In the genomic region with DNA sequence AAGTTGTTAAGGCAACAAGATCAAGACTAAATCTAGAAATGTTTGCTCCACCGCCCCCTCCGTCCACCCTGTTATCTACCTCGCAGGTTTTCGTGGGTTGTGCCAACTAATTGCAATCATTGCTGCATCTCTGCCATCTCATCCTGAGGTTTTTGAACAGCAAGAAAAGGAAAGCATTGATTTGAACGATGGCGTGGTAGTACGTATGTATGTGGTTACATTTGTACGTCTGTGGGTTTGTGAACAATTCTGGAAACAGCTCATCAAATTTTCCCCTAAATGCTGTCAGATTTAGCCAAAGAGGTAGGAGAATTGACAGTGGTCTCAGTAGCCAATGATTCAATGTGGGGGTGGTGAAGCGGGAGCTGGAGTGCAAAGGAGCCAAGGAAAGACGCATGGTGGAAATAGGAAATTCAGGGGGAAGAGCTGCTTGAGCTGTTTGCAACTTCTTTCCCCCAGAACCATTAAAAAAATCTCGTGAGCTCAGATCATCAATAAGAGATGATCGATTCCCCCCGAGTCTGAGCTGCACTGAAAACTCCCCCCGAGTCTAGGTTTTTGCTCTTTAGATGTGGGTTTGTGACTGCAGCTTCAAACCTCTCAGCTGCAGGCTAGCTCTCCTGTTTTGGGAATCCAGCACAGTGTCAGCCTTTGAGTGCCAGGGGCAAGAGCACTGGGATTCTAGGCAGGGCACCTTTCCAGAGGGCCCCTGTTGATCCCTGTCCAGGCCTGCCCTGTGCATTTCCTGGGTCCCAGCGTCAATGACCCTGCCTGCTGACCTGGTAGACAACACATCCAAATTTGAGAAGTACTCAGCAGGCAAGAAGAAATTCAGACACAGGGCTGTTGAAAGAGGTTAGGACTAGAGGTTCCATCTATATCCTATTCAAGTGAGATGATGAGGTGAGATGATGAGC, we compare ENCODE assay signal across 12 cellular contexts.
DNase-seq lines count a peak whose midpoint lies in the region; ATAC-seq and TF ChIP-seq lines count a peak whose summit lies in the region.
"Had no signal": no experiment of that assay in that cellular context is flagged by ENCODE, and none has a peak within 500 bp of the region (broad histone marks: within the 10 kb centered on the region; RNA-seq: fewer than 3 reads in every experiment).

No MANE protein-coding gene starts in this region.

- no peak overlapping the region for H3K4me3 ChIP-seq in CD8-positive, alpha-beta memory T cell (ENCODE audit: low read length)
- no peak overlapping the region for H3K4me3 ChIP-seq in endodermal cell (ENCODE audit: low read length)
- H3K4me3 ChIP-seq: thoracic aorta had no signal

- peak in 2 of 5 donors; percentile 31 to 81 for DNase-seq in CD8-positive, alpha-beta memory T cell
- DNase-seq in activated CD4-positive, alpha-beta memory T cell treated with anti-CD3 and anti-CD28 coated beads, Interleukin-2, amount 10 ng/mL, durations not matched to agents 7 days and 5 days, result peak; percentile 48
- no peak for DNase-seq in sciatic nerve (ENCODE audit: low spot score)
- DNase-seq in endodermal cell, result no peak
- DNase-seq in hippocampal formation (lab: John Stamatoyannopoulos, UW), result no peak
- DNase-seq in ecto neural progenitor cell (ENCODE audit: low spot score), result no peak
- DNase-seq: AML-193, NCI-H526 treated with DMSO at 0.1 percent for 48 hours, occipital lobe had no signal

- no peaks in the 10 kb centered on the region for H3K9me3 Mint-ChIP-seq in CD8-positive, alpha-beta memory T cell
- no peaks in the 10 kb centered on the region for H3K9me3 Mint-ChIP-seq in activated CD4-positive, alpha-beta memory T cell treated with anti-CD3 and anti-CD28 coated beads, Interleukin-2, amount 10 ng/mL, durations not matched to agents 7 days and 5 days
- no peaks in the 10 kb centered on the region for H3K9me3 Mint-ChIP-seq in endodermal cell

- H3K27ac ChIP-seq in CD8-positive, alpha-beta memory T cell (ENCODE audit: low read depth, low read length), result no peak overlapping the region
- no peak overlapping the region for H3K27ac ChIP-seq in endodermal cell (ENCODE audit: low read depth, low read length)
- H3K27ac ChIP-seq: thoracic aorta had no signal

- ATAC-seq in GM21825 (IDR thresholded peaks at IDR 0.05; ENCODE audit: unreplicated experiment), result peak; percentile 56
- ATAC-seq in sciatic nerve, result peak; percentile 31
- no peak for ATAC-seq in HG03196 (IDR thresholded peaks at IDR 0.05; ENCODE audit: unreplicated experiment)

- intact Hi-C loops in sciatic nerve (cut with DNase I), result no loop called here

- CTCF ChIA-PET in CD8-positive, alpha-beta memory T cell (lab: Charles Lee), result interaction anchor here (1.6 kb wide), 1 partner anchor 31 kb away, joined by 7 read pairs; no protein-coding TSS in a partner anchor
- CTCF ChIA-PET in activated CD4-positive, alpha-beta memory T cell treated with anti-CD3 and anti-CD28 coated beads, Interleukin-2, amount 10 ng/mL, durations not matched to agents 7 days and 5 days (lab: Charles Lee), result interaction anchor here (1.4 kb wide), 1 partner anchor 31 kb away, joined by 3 read pairs; no protein-coding TSS in a partner anchor

- H3K4me1 ChIP-seq in CD8-positive, alpha-beta memory T cell (ENCODE audit: insufficient read depth, low read length), result no peaks in the 10 kb centered on the region
- no peaks in the 10 kb centered on the region for H3K4me1 ChIP-seq in endodermal cell (ENCODE audit: control insufficient read depth, insufficient read depth, low read length)

- no peaks in the 10 kb centered on the region for H3K9me3 ChIP-seq in CD8-positive, alpha-beta memory T cell (ENCODE audit: low read length)
- H3K9me3 ChIP-seq in endodermal cell (ENCODE audit: control insufficient read depth, low read length), result no peaks in the 10 kb centered on the region
- H3K9me3 ChIP-seq: thoracic aorta had no signal

- no peaks in the 10 kb centered on the region for H3K36me3 ChIP-seq in CD8-positive, alpha-beta memory T cell (ENCODE audit: insufficient read depth, low read length)
- no peaks in the 10 kb centered on the region for H3K36me3 ChIP-seq in endodermal cell (ENCODE audit: control insufficient read depth, insufficient read depth, low read length)
- H3K36me3 ChIP-seq: thoracic aorta had no signal

- no peak overlapping the region for H3K9ac ChIP-seq in endodermal cell (ENCODE audit: extremely low read depth, low read length, poor library complexity, severe bottlenecking)

- peaks cover 4% of the 10 kb centered on the region for H3K27me3 ChIP-seq in CD8-positive, alpha-beta memory T cell (ENCODE audit: insufficient read depth, low read length, poor library complexity, severe bottlenecking)
- H3K27me3 ChIP-seq in endodermal cell (ENCODE audit: control insufficient read depth, insufficient read depth, low read length, poor library complexity, severe bottlenecking), result no peaks in the 10 kb centered on the region

- peaks cover 38 to 90% of the 10 kb centered on the region in 2 donors for H3K27me3 Mint-ChIP-seq in CD8-positive, alpha-beta memory T cell
- H3K27me3 Mint-ChIP-seq in activated CD4-positive, alpha-beta memory T cell treated with anti-CD3 and anti-CD28 coated beads, Interleukin-2, amount 10 ng/mL, durations not matched to agents 7 days and 5 days, result peaks cover 85% of the 10 kb centered on the region
- H3K27me3 Mint-ChIP-seq in endodermal cell (ENCODE audit: insufficient read depth), result peaks cover 2% of the 10 kb centered on the region

- peak overlapping the region in 7 of 8 donors; percentile 5 to 92 (median 63) for H3K27ac Mint-ChIP-seq in CD8-positive, alpha-beta memory T cell
- H3K27ac Mint-ChIP-seq in activated CD4-positive, alpha-beta memory T cell treated with anti-CD3 and anti-CD28 coated beads, Interleukin-2, amount 10 ng/mL, durations not matched to agents 7 days and 5 days, result no peak overlapping the region
- H3K27ac Mint-ChIP-seq in endodermal cell, result no peak overlapping the region

- H3K4me3 Mint-ChIP-seq in CD8-positive, alpha-beta memory T cell, result peak overlapping the region in 6 of 7 donors; percentile 4 to 77 (median 46)
- H3K4me3 Mint-ChIP-seq in activated CD4-positive, alpha-beta memory T cell treated with anti-CD3 and anti-CD28 coated beads, Interleukin-2, amount 10 ng/mL, durations not matched to agents 7 days and 5 days, result no peak overlapping the region
- H3K4me3 Mint-ChIP-seq in endodermal cell, result no peak overlapping the region

- POLR2A ChIA-PET in CD8-positive, alpha-beta memory T cell (lab: Charles Lee), result no interaction called here
- POLR2A ChIA-PET in activated CD4-positive, alpha-beta memory T cell treated with anti-CD3 and anti-CD28 coated beads, Interleukin-2, amount 10 ng/mL, durations not matched to agents 7 days and 5 days (lab: Charles Lee), result interaction anchor here (1.2 kb wide), 1 partner anchor 10 kb away, joined by 3 read pairs; no protein-coding TSS in a partner anchor

- 91 to 98% methylated on average over 6 to 15 of the region's 15 CpGs for WGBS in endodermal cell (ENCODE audit: insufficient coverage in 1 of 2, insufficient read length in 1 of 2), 2 experiments

- peaks cover 13 to 25% (median 14%) of the 10 kb centered on the region in 3 donors for H3K4me1 Mint-ChIP-seq in CD8-positive, alpha-beta memory T cell
- peaks cover 12% of the 10 kb centered on the region for H3K4me1 Mint-ChIP-seq in activated CD4-positive, alpha-beta memory T cell treated with anti-CD3 and anti-CD28 coated beads, Interleukin-2, amount 10 ng/mL, durations not matched to agents 7 days and 5 days
- no peaks in the 10 kb centered on the region for H3K4me1 Mint-ChIP-seq in endodermal cell

- TF ChIP-seq CTCF in endodermal cell (conservative IDR thresholded peaks at IDR 0.05), result no peak

- H3K36me3 Mint-ChIP-seq in CD8-positive, alpha-beta memory T cell, result no peaks in the 10 kb centered on the region
- no peaks in the 10 kb centered on the region for H3K36me3 Mint-ChIP-seq in activated CD4-positive, alpha-beta memory T cell treated with anti-CD3 and anti-CD28 coated beads, Interleukin-2, amount 10 ng/mL, durations not matched to agents 7 days and 5 days (ENCODE audit: low read depth)
- H3K36me3 Mint-ChIP-seq in endodermal cell (ENCODE audit: low read depth), result no peaks in the 10 kb centered on the region

Comparison
In these comparisons a context has a peak if more than half of its experiments do, and no peak if none do; other contexts are left out.
1. H3K27ac Mint-ChIP-seq: peak in CD8-positive, alpha-beta memory T cell (7 of 8); none in activated CD4-positive, alpha-beta memory T cell treated with anti-CD3 and anti-CD28 coated beads, Interleukin-2, amount 10 ng/mL, durations not matched to agents 7 days and 5 days (single experiment) and endodermal cell (single experiment).
2. H3K4me3 Mint-ChIP-seq: peak in CD8-positive, alpha-beta memory T cell (6 of 7); none in activated CD4-positive, alpha-beta memory T cell treated with anti-CD3 and anti-CD28 coated beads, Interleukin-2, amount 10 ng/mL, durations not matched to agents 7 days and 5 days (single experiment) and endodermal cell (single experiment).